Comparison of ENCODE assay signal across 14 cellular contexts in genomic region chr7:84100866-84101265, GRCh38.
DNase-seq lines count a peak whose midpoint lies in the region; ATAC-seq, FAIRE-seq and TF ChIP-seq lines count a peak whose summit lies in the region.
"Had no signal": no experiment of that assay in that cellular context is flagged by ENCODE, and none has a peak within 500 bp of the region (broad histone marks: within the 10 kb centered on the region; RNA-seq: fewer than 3 reads in every experiment).

No MANE protein-coding gene starts in this region.

- no peaks in the 10 kb centered on the region for H3K36me3 Mint-ChIP-seq in glutamatergic neuron (ENCODE audit: unreplicated experiment)

- POLR2A ChIA-PET in A549 (lab: Yijun Ruan, JAX): no interaction called here

- FAIRE-seq in A549 (lab: Jason Lieb, UNC) (no peak), H54 (lab: Jason Lieb, UNC) (peak; percentile 75)

- WGBS in A549 (ENCODE audit: missing lambda C conversion rate): 81% methylated on average over 1 of the region's 1 CpG

- no peak overlapping the region for H3K4me2 ChIP-seq in A549

- TF ChIP-seq RAD21 in A549 (conservative IDR thresholded peaks at IDR 0.05 in 1 of 2, IDR thresholded peaks at IDR 0.05 in 1 of 2): no peak

- no peak for TF ChIP-seq EP300 in A549 (IDR thresholded peaks at IDR 0.05)

- peak overlapping the region; percentile 4 for H3K27ac Mint-ChIP-seq in glutamatergic neuron (ENCODE audit: unreplicated experiment)

- H3K4me1 ChIP-seq in A549: no peaks in the 10 kb centered on the region

- no peak overlapping the region for H3K27ac ChIP-seq in A549
- H3K27ac ChIP-seq: C4-2B, neutrophil had no signal

- no peak overlapping the region for H3K4me3 Mint-ChIP-seq in glutamatergic neuron (ENCODE audit: unreplicated experiment)

- peaks cover 4% of the 10 kb centered on the region for H3K9me3 Mint-ChIP-seq in glutamatergic neuron (ENCODE audit: unreplicated experiment)

- peak; percentile 88 to 94 for ATAC-seq in A549
- ATAC-seq in SK-N-SH treated with all-trans-retinoic acid at 6 μM for 48 hours: peak; percentile 80
- ATAC-seq in GM21515 (IDR thresholded peaks at IDR 0.05; ENCODE audit: unreplicated experiment): no peak

- peaks cover 2% of the 10 kb centered on the region for H3K27me3 Mint-ChIP-seq in glutamatergic neuron (ENCODE audit: unreplicated experiment)

- TF ChIP-seq POLR2A in A549 (IDR thresholded peaks at IDR 0.05; ENCODE audit: low read length): no peak
- no peak for TF ChIP-seq POLR2A in H54 (IDR thresholded peaks at IDR 0.05; ENCODE audit: low read depth, low read length)

- H3K9me3 ChIP-seq in A549: no peaks in the 10 kb centered on the region
- H3K9me3 ChIP-seq: neutrophil had no signal

- DNase-seq in A549 (ENCODE audit: low read depth in 1 of 2, low spot score in 1 of 2) (peak; percentile 53 to 69), H54 (ENCODE audit: insufficient read length, low spot score) (peak; percentile 20), glutamatergic neuron (no peak), activated gamma-delta T cell (lab: John Stamatoyannopoulos, UW) (no peak), anterior cingulate cortex (lab: John Stamatoyannopoulos, UW) (no peak), NCI-H1694 (lab: John Stamatoyannopoulos, UW) (no peak)
- DNase-seq: activated T-cell treated with anti-CD3 and anti-CD28 coated beads, Interleukin-2, amount 50 U/mL, for 48 hours; cortex of kidney; KG1; stimulated activated CD4-positive, alpha-beta T cell treated with anti-CD3 and anti-CD28 coated beads, Interleukin-2, amount 100 ng/mL, for 48 hours had no signal

- H3K4me1 Mint-ChIP-seq in glutamatergic neuron (ENCODE audit: low read depth, unreplicated experiment): peaks cover 22% of the 10 kb centered on the region

- CTCF ChIA-PET in A549 (lab: Yijun Ruan, JAX): interaction anchor here (1.6 kb wide), 1 partner anchor 13 kb away, joined by 3 read pairs; no protein-coding TSS in a partner anchor

- H3K4me3 ChIP-seq in A549: no peak overlapping the region

- TF ChIP-seq CTCF in A549 (IDR thresholded peaks at IDR 0.05) (no peak), glutamatergic neuron (IDR thresholded peaks at IDR 0.05; ENCODE audit: partially characterized antibody, unreplicated experiment) (peak; percentile 52)

TF ChIP-seq in A549, 52 proteins besides CTCF, POLR2A, EP300 and RAD21:
- TF ChIP-seq BHLHE40 (IDR thresholded peaks at IDR 0.05; ENCODE audit: low read depth, low read length) (no peak), MAFK (IDR thresholded peaks at IDR 0.05; ENCODE audit: partially characterized antibody) (peak; percentile 17)

TF ChIP-seq in SK-N-SH treated with all-trans-retinoic acid at 6 μM for 48 hours, 23 proteins besides CTCF, POLR2A, EP300 and RAD21:
- TF ChIP-seq BACH2 (CRISPR knock-in tag; IDR thresholded peaks at IDR 0.05; ENCODE audit: borderline replicate concordance) (no peak), CREB5 (CRISPR knock-in tag; IDR thresholded peaks at IDR 0.05; ENCODE audit: low read depth) (peak; percentile 64; the same call in 1 of the 2 replicates), ZFP3 (CRISPR knock-in tag; IDR thresholded peaks at IDR 0.05) (no peak)

Comparison
In these comparisons a context has a peak if more than half of its experiments do, and no peak if none do; other contexts are left out.
1. DNase-seq: peak in A549 (2 of 2) and H54 (single experiment); none in glutamatergic neuron (single experiment), activated gamma-delta T cell (single experiment), anterior cingulate cortex (0 of 58) and NCI-H1694 (single experiment).